Comparison of ENCODE assay signal across 1 cellular context in the genomic region with DNA sequence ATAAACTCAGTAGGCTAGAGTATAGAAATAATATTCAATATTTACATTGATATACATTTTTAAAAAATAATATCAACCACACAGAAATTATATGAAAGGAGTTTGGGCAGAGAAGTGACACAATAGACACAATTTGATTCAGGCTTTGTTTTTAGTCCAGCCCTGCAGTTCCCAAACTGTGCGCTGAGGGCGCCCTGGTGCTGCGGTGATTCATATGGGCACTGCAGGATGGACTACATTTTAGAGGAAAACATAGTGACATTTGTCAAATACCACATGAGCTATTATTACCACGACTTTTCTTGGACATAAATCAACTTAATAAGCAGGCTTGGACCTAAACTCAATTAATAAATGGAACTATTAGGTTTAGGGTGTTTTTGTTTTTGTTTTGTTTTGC.
TF ChIP-seq lines count a peak whose summit lies in the region.

No MANE protein-coding gene starts in this region.

TF ChIP-seq in HepG2, 621 proteins besides CTCF, POLR2A, EP300 and RAD21:
- TF ChIP-seq PCBP1 (IDR thresholded peaks at IDR 0.05; ENCODE audit: borderline replicate concordance, low read depth, low read length): no peak
- peak; percentile 61 for TF ChIP-seq STAG1 (CRISPR knock-in tag; IDR thresholded peaks at IDR 0.05)
- TF ChIP-seq, protein P1, sequence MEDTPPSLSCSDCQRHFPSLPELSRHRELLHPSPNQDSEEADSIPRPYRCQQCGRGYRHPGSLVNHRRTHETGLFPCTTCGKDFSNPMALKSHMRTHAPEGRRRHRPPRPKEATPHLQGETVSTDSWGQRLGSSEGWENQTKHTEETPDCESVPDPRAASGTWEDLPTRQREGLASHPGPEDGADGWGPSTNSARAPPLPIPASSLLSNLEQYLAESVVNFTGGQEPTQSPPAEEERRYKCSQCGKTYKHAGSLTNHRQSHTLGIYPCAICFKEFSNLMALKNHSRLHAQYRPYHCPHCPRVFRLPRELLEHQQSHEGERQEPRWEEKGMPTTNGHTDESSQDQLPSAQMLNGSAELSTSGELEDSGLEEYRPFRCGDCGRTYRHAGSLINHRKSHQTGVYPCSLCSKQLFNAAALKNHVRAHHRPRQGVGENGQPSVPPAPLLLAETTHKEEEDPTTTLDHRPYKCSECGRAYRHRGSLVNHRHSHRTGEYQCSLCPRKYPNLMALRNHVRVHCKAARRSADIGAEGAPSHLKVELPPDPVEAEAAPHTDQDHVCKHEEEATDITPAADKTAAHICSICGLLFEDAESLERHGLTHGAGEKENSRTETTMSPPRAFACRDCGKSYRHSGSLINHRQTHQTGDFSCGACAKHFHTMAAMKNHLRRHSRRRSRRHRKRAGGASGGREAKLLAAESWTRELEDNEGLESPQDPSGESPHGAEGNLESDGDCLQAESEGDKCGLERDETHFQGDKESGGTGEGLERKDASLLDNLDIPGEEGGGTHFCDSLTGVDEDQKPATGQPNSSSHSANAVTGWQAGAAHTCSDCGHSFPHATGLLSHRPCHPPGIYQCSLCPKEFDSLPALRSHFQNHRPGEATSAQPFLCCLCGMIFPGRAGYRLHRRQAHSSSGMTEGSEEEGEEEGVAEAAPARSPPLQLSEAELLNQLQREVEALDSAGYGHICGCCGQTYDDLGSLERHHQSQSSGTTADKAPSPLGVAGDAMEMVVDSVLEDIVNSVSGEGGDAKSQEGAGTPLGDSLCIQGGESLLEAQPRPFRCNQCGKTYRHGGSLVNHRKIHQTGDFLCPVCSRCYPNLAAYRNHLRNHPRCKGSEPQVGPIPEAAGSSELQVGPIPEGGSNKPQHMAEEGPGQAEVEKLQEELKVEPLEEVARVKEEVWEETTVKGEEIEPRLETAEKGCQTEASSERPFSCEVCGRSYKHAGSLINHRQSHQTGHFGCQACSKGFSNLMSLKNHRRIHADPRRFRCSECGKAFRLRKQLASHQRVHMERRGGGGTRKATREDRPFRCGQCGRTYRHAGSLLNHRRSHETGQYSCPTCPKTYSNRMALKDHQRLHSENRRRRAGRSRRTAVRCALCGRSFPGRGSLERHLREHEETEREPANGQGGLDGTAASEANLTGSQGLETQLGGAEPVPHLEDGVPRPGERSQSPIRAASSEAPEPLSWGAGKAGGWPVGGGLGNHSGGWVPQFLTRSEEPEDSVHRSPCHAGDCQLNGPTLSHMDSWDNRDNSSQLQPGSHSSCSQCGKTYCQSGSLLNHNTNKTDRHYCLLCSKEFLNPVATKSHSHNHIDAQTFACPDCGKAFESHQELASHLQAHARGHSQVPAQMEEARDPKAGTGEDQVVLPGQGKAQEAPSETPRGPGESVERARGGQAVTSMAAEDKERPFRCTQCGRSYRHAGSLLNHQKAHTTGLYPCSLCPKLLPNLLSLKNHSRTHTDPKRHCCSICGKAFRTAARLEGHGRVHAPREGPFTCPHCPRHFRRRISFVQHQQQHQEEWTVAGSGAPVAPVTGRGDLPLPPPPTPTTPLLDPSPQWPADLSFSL (CRISPR knock-in tag; IDR thresholded peaks at IDR 0.05): no peak
- TF ChIP-seq POLR2AphosphoS5 (IDR thresholded peaks at IDR 0.05; ENCODE audit: low read depth, low read length): no peak
TF ChIP-seq in HepG2: peak in this region for 1.
